In the genomic region with DNA sequence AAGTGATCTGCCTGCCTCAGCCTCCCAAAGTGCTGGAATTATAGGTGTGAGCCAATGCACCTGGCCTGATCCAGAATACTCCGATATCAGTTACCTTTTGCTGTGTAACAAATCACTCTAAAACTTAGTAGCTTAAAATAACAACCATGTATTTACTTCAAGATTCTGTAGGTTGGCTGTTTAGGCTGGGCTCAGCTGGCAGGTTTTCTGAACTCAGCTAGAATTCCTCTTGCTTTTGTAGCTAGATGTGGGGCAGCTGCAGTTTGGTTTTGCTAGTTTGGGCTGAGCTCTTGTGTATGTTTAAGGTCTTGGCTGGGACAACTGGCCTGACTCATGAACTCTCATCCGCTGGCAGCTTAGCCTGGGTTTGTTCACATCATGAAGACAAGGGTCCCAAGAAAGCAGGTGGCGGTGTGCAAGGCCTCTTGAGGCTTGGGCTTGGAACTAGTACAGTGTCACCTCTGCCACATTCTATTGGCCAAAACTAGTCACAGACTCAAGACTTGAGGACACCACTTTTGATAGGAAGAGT, we compare ENCODE assay signal across 15 cellular contexts.
DNase-seq lines count a peak whose midpoint lies in the region; ATAC-seq and TF ChIP-seq lines count a peak whose summit lies in the region.
"Had no signal": no experiment of that assay in that cellular context is flagged by ENCODE, and none has a peak within 500 bp of the region (broad histone marks: within the 10 kb centered on the region; RNA-seq: fewer than 3 reads in every experiment).

No MANE protein-coding gene starts in this region.

- intact Hi-C loops in spleen (cut with DNase I; ENCODE audit: low total_unique reads), result no loop called here
- intact Hi-C loops in lower lobe of right lung (cut with DNase I), result no loop called here

- H3K4me1 ChIP-seq in BLaER1, result peaks cover 32% of the 10 kb centered on the region
- no peaks in the 10 kb centered on the region for H3K4me1 ChIP-seq in spleen
- no peaks in the 10 kb centered on the region for H3K4me1 ChIP-seq in lower lobe of right lung

- H4K20me1 ChIP-seq in BLaER1, result no peaks in the 10 kb centered on the region

- no peaks in the 10 kb centered on the region for H3K27me3 Mint-ChIP-seq in natural killer cell treated with Interleukin-12 subunit alpha and Interleukin-12 subunit beta and Interleukin-15 and Interleukin-18, amount 100 ng/mL, for 72 hours
- H3K27me3 Mint-ChIP-seq: CD4-positive, alpha-beta T cell had no signal

- H3K4me3 Mint-ChIP-seq in natural killer cell treated with Interleukin-12 subunit alpha and Interleukin-12 subunit beta and Interleukin-15 and Interleukin-18, amount 100 ng/mL, for 72 hours, result no peak overlapping the region
- H3K4me3 Mint-ChIP-seq: CD4-positive, alpha-beta T cell had no signal

- H3K9me3 ChIP-seq in BLaER1 (peaks cover 9% of the 10 kb centered on the region), MG63 (no peaks in the 10 kb centered on the region), spleen (no peaks in the 10 kb centered on the region), lower lobe of right lung (no peaks in the 10 kb centered on the region)

- H3K4me2 ChIP-seq in BLaER1, result peak overlapping the region; percentile 40; the same call in 1 of the 2 replicates

- TF ChIP-seq POLR2A in spleen (IDR thresholded peaks at IDR 0.05), result no peak

- H3K27ac Mint-ChIP-seq in natural killer cell treated with Interleukin-12 subunit alpha and Interleukin-12 subunit beta and Interleukin-15 and Interleukin-18, amount 100 ng/mL, for 72 hours, result no peak overlapping the region
- H3K27ac Mint-ChIP-seq: CD4-positive, alpha-beta T cell had no signal

- no peaks in the 10 kb centered on the region for H3K36me3 Mint-ChIP-seq in natural killer cell treated with Interleukin-12 subunit alpha and Interleukin-12 subunit beta and Interleukin-15 and Interleukin-18, amount 100 ng/mL, for 72 hours

- ATAC-seq in HG03196 (IDR thresholded peaks at IDR 0.05; ENCODE audit: unreplicated experiment) (no peak), lower lobe of right lung (no peak)
- no peak for ATAC-seq in natural killer cell treated with Interleukin-12 subunit alpha and Interleukin-12 subunit beta and Interleukin-15 and Interleukin-18, amount 100 ng/mL, for 72 hours
- ATAC-seq: HCT116 had no signal

- H3K4me3 ChIP-seq in BLaER1 (no peak overlapping the region), MG63 (no peak overlapping the region), spleen (no peak overlapping the region), lower lobe of right lung (no peak overlapping the region)

- 62 to 86% (median 67%) methylated on average over 3 of the region's 3 CpGs for WGBS in spleen, 5 donors

- H3K9ac ChIP-seq in BLaER1, result no peak overlapping the region

- H3K4me1 Mint-ChIP-seq in natural killer cell treated with Interleukin-12 subunit alpha and Interleukin-12 subunit beta and Interleukin-15 and Interleukin-18, amount 100 ng/mL, for 72 hours (ENCODE audit: low read depth in 2 of 2), result peaks cover 0 to 20% of the 10 kb centered on the region in 2 donors

- H3K27ac ChIP-seq in BLaER1 (no peak overlapping the region), epithelial cell of prostate (peak overlapping the region; percentile 84), spleen (no peak overlapping the region), lower lobe of right lung (no peak overlapping the region)

- TF ChIP-seq CTCF in spleen (IDR thresholded peaks at IDR 0.05 in 8 of 11, conservative IDR thresholded peaks at IDR 0.05 in 3 of 11) (no peak), lower lobe of right lung (IDR thresholded peaks at IDR 0.05) (no peak)

- no peaks in the 10 kb centered on the region for H3K36me3 ChIP-seq in BLaER1
- no peaks in the 10 kb centered on the region for H3K36me3 ChIP-seq in MG63
- no peaks in the 10 kb centered on the region for H3K36me3 ChIP-seq in spleen
- H3K36me3 ChIP-seq in lower lobe of right lung, result no peaks in the 10 kb centered on the region

- H3K27me3 ChIP-seq in BLaER1, result no peaks in the 10 kb centered on the region
- H3K27me3 ChIP-seq in MG63, result no peaks in the 10 kb centered on the region
- no peaks in the 10 kb centered on the region for H3K27me3 ChIP-seq in spleen (replicated peaks in 1 of 7)
- H3K27me3 ChIP-seq in lower lobe of right lung (ENCODE audit: low read depth), result no peaks in the 10 kb centered on the region

- H3K9me3 Mint-ChIP-seq in natural killer cell treated with Interleukin-12 subunit alpha and Interleukin-12 subunit beta and Interleukin-15 and Interleukin-18, amount 100 ng/mL, for 72 hours, result peaks cover 2% of the 10 kb centered on the region
- H3K9me3 Mint-ChIP-seq: CD4-positive, alpha-beta T cell had no signal

- DNase-seq in MG63 (peak; percentile 39), epithelial cell of prostate (ENCODE audit: low read depth, low spot score) (no peak), myocyte (ENCODE audit: low read depth) (peak; percentile 8), spleen (no peak), lower lobe of right lung (no peak)
- no peak for DNase-seq in natural killer cell treated with Interleukin-12 subunit alpha and Interleukin-12 subunit beta and Interleukin-15 and Interleukin-18, amount 100 ng/mL, for 72 hours (ENCODE audit: low spot score)
- DNase-seq: 8988T; ACHN; C1 segment of cervical spinal cord; Calu3; CD4-positive, alpha-beta T cell; DMS 273 treated with DMSO at 0.1 percent for 48 hours had no signal

Comparison
In these comparisons a context has a peak if more than half of its experiments do, and no peak if none do; other contexts are left out.
1. DNase-seq: peak in MG63 (single experiment) and myocyte (single experiment); none in epithelial cell of prostate (single experiment), spleen (single experiment), natural killer cell treated with Interleukin-12 subunit alpha and Interleukin-12 subunit beta and Interleukin-15 and Interleukin-18, amount 100 ng/mL, for 72 hours (single experiment) and lower lobe of right lung (single experiment).